In genomic region chr15:40323239-40323952, GRCh38 we compare ENCODE assay signal across 8 cellular contexts. TPM values are rescaled to one million over a fixed set of nuclear protein-coding genes. Genes with fewer than 3 reads are reported as not detected.
A peak's percentile ranks its signal among the peaks of the same experiment; 100 is the strongest.
DNase-seq lines count a peak whose midpoint lies in the region; ATAC-seq and TF ChIP-seq lines count a peak whose summit lies in the region.

INAFM2 (plus strand) TSS chr15:40323692; CDS start chr15:40324056, 364 bp downstream.

- peaks cover 15% of the 10 kb centered on the region for H3K36me3 Mint-ChIP-seq in activated T-helper 2 cell treated with anti-CD3 and anti-CD28 coated beads, Interferon-gamma antibody, Interleukin-2, Interleukin-4, amounts not matched to agents 10 μg/mL and 5 μg/mL and 100 μg/mL, durations not matched to agents 14 hours and 24 hours and 36 hours (ENCODE audit: low read depth)
- H3K36me3 Mint-ChIP-seq in nephron (ENCODE audit: low read depth), result peaks cover 5% of the 10 kb centered on the region
- H3K36me3 Mint-ChIP-seq in stimulated activated naive CD8-positive, alpha-beta T cell treated with anti-CD3 and anti-CD28 coated beads, Interleukin-15, Interleukin-2, amounts not matched to agents 100 ng/mL and 50 ng/mL, for 24 hours (ENCODE audit: low read depth), result peaks cover 13% of the 10 kb centered on the region

- H3K4me3 Mint-ChIP-seq in activated T-helper 2 cell treated with anti-CD3 and anti-CD28 coated beads, Interferon-gamma antibody, Interleukin-2, Interleukin-4, amounts not matched to agents 10 μg/mL and 5 μg/mL and 100 μg/mL, durations not matched to agents 14 hours and 24 hours and 36 hours (ENCODE audit: low read depth), result peak within 1 kb of the TSS; percentile 73
- peak within 1 kb of the TSS; percentile 81 to 90 (median 89) for H3K4me3 Mint-ChIP-seq in nephron
- H3K4me3 Mint-ChIP-seq in stimulated activated naive CD8-positive, alpha-beta T cell treated with anti-CD3 and anti-CD28 coated beads, Interleukin-15, Interleukin-2, amounts not matched to agents 100 ng/mL and 50 ng/mL, for 24 hours, result peak within 1 kb of the TSS; percentile 77

- no peaks in the 10 kb centered on the region for H3K27me3 ChIP-seq in RWPE2 (ENCODE audit: insufficient read depth, poor library complexity, severe bottlenecking)

- H3K36me3 ChIP-seq in RWPE2 (ENCODE audit: low read depth), result peaks cover 7% of the 10 kb centered on the region

- ATAC-seq in RWPE2 (ENCODE audit: low read depth), result peak; percentile 85

- H3K9me3 Mint-ChIP-seq in activated T-helper 2 cell treated with anti-CD3 and anti-CD28 coated beads, Interferon-gamma antibody, Interleukin-2, Interleukin-4, amounts not matched to agents 10 μg/mL and 5 μg/mL and 100 μg/mL, durations not matched to agents 14 hours and 24 hours and 36 hours, result no peaks in the 10 kb centered on the region
- H3K9me3 Mint-ChIP-seq in nephron, result no peaks in the 10 kb centered on the region
- H3K9me3 Mint-ChIP-seq in stimulated activated naive CD8-positive, alpha-beta T cell treated with anti-CD3 and anti-CD28 coated beads, Interleukin-15, Interleukin-2, amounts not matched to agents 100 ng/mL and 50 ng/mL, for 24 hours, result no peaks in the 10 kb centered on the region

- no peaks in the 10 kb centered on the region for H3K9me3 ChIP-seq in RWPE2 (ENCODE audit: severe bottlenecking)

- DNase-seq in ELF-1 (ENCODE audit: low read depth, low spot score), result peak; percentile 99
- DNase-seq in H4 (ENCODE audit: low spot score), result peak; percentile 77
- DNase-seq in LNCaP clone FGC (ENCODE audit: low read depth), result peak; percentile 74
- peak; percentile 95 for DNase-seq in RWPE2 (ENCODE audit: low spot score)
- peak; percentile 85 for DNase-seq in activated T-helper 2 cell treated with anti-CD3 and anti-CD28 coated beads, Interferon-gamma antibody, Interleukin-2, Interleukin-4, amounts not matched to agents 10 μg/mL and 5 μg/mL and 100 μg/mL, durations not matched to agents 14 hours and 24 hours and 36 hours (ENCODE audit: low spot score)
- peak; percentile 88 for DNase-seq in fibroblast of the aortic adventitia (ENCODE audit: low read depth)

- peak within 1 kb of the TSS; percentile 54 for H3K27ac ChIP-seq in RWPE2 (ENCODE audit: poor library complexity, severe bottlenecking)

- H3K4me1 ChIP-seq in RWPE2 (ENCODE audit: insufficient read depth, poor library complexity, severe bottlenecking), result peaks cover 31% of the 10 kb centered on the region

- peaks cover 24% of the 10 kb centered on the region for H3K4me1 Mint-ChIP-seq in activated T-helper 2 cell treated with anti-CD3 and anti-CD28 coated beads, Interferon-gamma antibody, Interleukin-2, Interleukin-4, amounts not matched to agents 10 μg/mL and 5 μg/mL and 100 μg/mL, durations not matched to agents 14 hours and 24 hours and 36 hours (ENCODE audit: low read depth)
- H3K4me1 Mint-ChIP-seq in nephron, result peaks cover 53% of the 10 kb centered on the region
- H3K4me1 Mint-ChIP-seq in stimulated activated naive CD8-positive, alpha-beta T cell treated with anti-CD3 and anti-CD28 coated beads, Interleukin-15, Interleukin-2, amounts not matched to agents 100 ng/mL and 50 ng/mL, for 24 hours (ENCODE audit: low read depth), result peaks cover 26% of the 10 kb centered on the region

- TF ChIP-seq CTCF in LNCaP clone FGC (IDR thresholded peaks at IDR 0.05; ENCODE audit: control insufficient read depth, extremely low read depth, insufficient read depth) (no peak), RWPE2 (IDR thresholded peaks at IDR 0.05; ENCODE audit: poor library complexity, severe bottlenecking) (peak; percentile 74), fibroblast of the aortic adventitia (IDR thresholded peaks at IDR 0.05; ENCODE audit: insufficient read depth, low read length) (peak; percentile 68), nephron (IDR thresholded peaks at IDR 0.05; ENCODE audit: unreplicated experiment in 3 of 3) (peak; percentile 68 to 82 (median 73))

- peaks cover 20% of the 10 kb centered on the region for H3K27me3 Mint-ChIP-seq in activated T-helper 2 cell treated with anti-CD3 and anti-CD28 coated beads, Interferon-gamma antibody, Interleukin-2, Interleukin-4, amounts not matched to agents 10 μg/mL and 5 μg/mL and 100 μg/mL, durations not matched to agents 14 hours and 24 hours and 36 hours (ENCODE audit: low read depth)
- peaks cover 31% of the 10 kb centered on the region for H3K27me3 Mint-ChIP-seq in nephron (ENCODE audit: low read depth)
- no peaks in the 10 kb centered on the region for H3K27me3 Mint-ChIP-seq in stimulated activated naive CD8-positive, alpha-beta T cell treated with anti-CD3 and anti-CD28 coated beads, Interleukin-15, Interleukin-2, amounts not matched to agents 100 ng/mL and 50 ng/mL, for 24 hours

- intact Hi-C loops in activated T-helper 2 cell treated with anti-CD3 and anti-CD28 coated beads, Interferon-gamma antibody, Interleukin-2, Interleukin-4, amounts not matched to agents 10 μg/mL and 5 μg/mL and 100 μg/mL, durations not matched to agents 14 hours and 24 hours and 36 hours (cut with micrococcal nuclease), result no loop called here

- H3K4me3 ChIP-seq in LNCaP clone FGC (ENCODE audit: low read depth, low read length) (peak within 1 kb of the TSS; percentile 57), RWPE2 (ENCODE audit: severe bottlenecking) (peak within 1 kb of the TSS; percentile 98), fibroblast of the aortic adventitia (ENCODE audit: low read depth, low read length) (peak within 1 kb of the TSS; percentile 74)

- no peak within 1 kb of the TSS for H3K27ac Mint-ChIP-seq in activated T-helper 2 cell treated with anti-CD3 and anti-CD28 coated beads, Interferon-gamma antibody, Interleukin-2, Interleukin-4, amounts not matched to agents 10 μg/mL and 5 μg/mL and 100 μg/mL, durations not matched to agents 14 hours and 24 hours and 36 hours
- H3K27ac Mint-ChIP-seq in nephron, result peak within 1 kb of the TSS in 2 of 3 experiments; percentile 20 to 55
- H3K27ac Mint-ChIP-seq in stimulated activated naive CD8-positive, alpha-beta T cell treated with anti-CD3 and anti-CD28 coated beads, Interleukin-15, Interleukin-2, amounts not matched to agents 100 ng/mL and 50 ng/mL, for 24 hours, result no peak within 1 kb of the TSS

RNA-seq across cellular contexts. Expression of gene INAFM2, which starts in this region (rescaled TPM):
- 13.0 and 15.7 TPM in 2 replicates for total RNA-seq in H4 (2014; rRNA removed; shearing (Covaris generic))
- total RNA-seq in activated T-helper 2 cell treated with anti-CD3 and anti-CD28 coated beads, Interferon-gamma antibody, Interleukin-2, Interleukin-4, amounts not matched to agents 10 μg/mL and 5 μg/mL and 100 μg/mL, durations not matched to agents 14 hours and 24 hours and 36 hours, result 16.7 and 17.9 TPM in 2 replicates
- total RNA-seq in fibroblast of the aortic adventitia (ENCODE audit: low replicate concordance), result 8.1 and 8.9 TPM in 2 replicates

Comparison
In these comparisons a context has a peak if more than half of its experiments do, and no peak if none do; other contexts are left out.
1. Peak in every context shown above with its lines: DNase-seq, ATAC-seq, H3K4me3 ChIP-seq and H3K27ac ChIP-seq.
2. H3K27ac Mint-ChIP-seq: peak in nephron (2 of 3); none in activated T-helper 2 cell treated with anti-CD3 and anti-CD28 coated beads, Interferon-gamma antibody, Interleukin-2, Interleukin-4, amounts not matched to agents 10 μg/mL and 5 μg/mL and 100 μg/mL, durations not matched to agents 14 hours and 24 hours and 36 hours (single experiment) and stimulated activated naive CD8-positive, alpha-beta T cell treated with anti-CD3 and anti-CD28 coated beads, Interleukin-15, Interleukin-2, amounts not matched to agents 100 ng/mL and 50 ng/mL, for 24 hours (single experiment).